8 cellular contexts compared by ENCODE assay signal in genomic region chr6:12012231-12012565, GRCh38. TPM values are rescaled to one million over a fixed set of nuclear protein-coding genes. Genes with fewer than 3 reads are reported as not detected.
A peak's percentile ranks its signal among the peaks of the same experiment; 100 is the strongest.
DNase-seq lines count a peak whose midpoint lies in the region; TF ChIP-seq lines count a peak whose summit lies in the region.

HIVEP1 (plus strand) TSS chr6:12012312; CDS start chr6:12015629, 3,317 bp downstream.

- no peaks in the 10 kb centered on the region for H3K27me3 ChIP-seq in MG63
- no peaks in the 10 kb centered on the region for H3K27me3 ChIP-seq in ascending aorta
- H3K27me3 ChIP-seq in hepatocyte = no peaks in the 10 kb centered on the region

- peak within 1 kb of the TSS; percentile 94 for H3K4me3 ChIP-seq in MG63
- H3K4me3 ChIP-seq in ascending aorta = peak within 1 kb of the TSS; percentile 85 to 97
- peak within 1 kb of the TSS; percentile 86 for H3K4me3 ChIP-seq in hepatocyte
- H3K4me3 ChIP-seq in retinal pigment epithelial cell (ENCODE audit: low read length) = peak within 1 kb of the TSS; percentile 86

- H3K9me3 ChIP-seq in MG63 = peaks cover 6% of the 10 kb centered on the region
- no peaks in the 10 kb centered on the region for H3K9me3 ChIP-seq in ascending aorta
- no peaks in the 10 kb centered on the region for H3K9me3 ChIP-seq in hepatocyte (ENCODE audit: low read depth)

- peaks cover 17% of the 10 kb centered on the region for H4K20me1 ChIP-seq in hepatocyte (ENCODE audit: insufficient read depth, poor library complexity, severe bottlenecking)

- peak; percentile 35 for DNase-seq in NCI-H2029 (lab: John Stamatoyannopoulos, UW)
- DNase-seq in NCI-H2029 treated with DMSO at 0.1 percent for 48 hours (lab: John Stamatoyannopoulos, UW) = no peak
- no peak for DNase-seq in MG63
- DNase-seq in ascending aorta (ENCODE audit: low spot score in 2 of 2) = peak in 1 of 2 donors; percentile 71
- peak; percentile 72 for DNase-seq in hepatocyte (ENCODE audit: low spot score)
- no peak for DNase-seq in retinal pigment epithelial cell (ENCODE audit: low read depth)
- no peak for DNase-seq in GM10266 (ENCODE audit: extremely low spot score)
- no peak for DNase-seq in T-helper 9 cell

- no peaks in the 10 kb centered on the region for H3K9me2 ChIP-seq in hepatocyte (replicated peaks; ENCODE audit: insufficient read depth)

- 0% methylated on average over 22 of the region's 46 CpGs for WGBS in hepatocyte (ENCODE audit: low lambda C conversion rate, missing lambda C conversion rate)

- H3K4me2 ChIP-seq in hepatocyte = peak within 1 kb of the TSS; percentile 77

- H2AFZ ChIP-seq in hepatocyte = no peak within 1 kb of the TSS

- H3K4me1 ChIP-seq in ascending aorta = peaks cover 6 to 12% of the 10 kb centered on the region in 2 donors
- peaks cover 18% of the 10 kb centered on the region for H3K4me1 ChIP-seq in hepatocyte (ENCODE audit: insufficient read depth)

- H3K27ac ChIP-seq in ascending aorta (peak within 1 kb of the TSS; percentile 98 to 99), hepatocyte (peak within 1 kb of the TSS; percentile 99)

- peaks cover 29% of the 10 kb centered on the region for H3K36me3 ChIP-seq in MG63
- H3K36me3 ChIP-seq in ascending aorta = peaks cover 0 to 8% of the 10 kb centered on the region in 2 donors
- no peaks in the 10 kb centered on the region for H3K36me3 ChIP-seq in hepatocyte (replicated peaks; ENCODE audit: insufficient read depth, low read depth)

- TF ChIP-seq CTCF in ascending aorta (IDR thresholded peaks at IDR 0.05) (no peak), hepatocyte (IDR thresholded peaks at IDR 0.05; ENCODE audit: poor library complexity) (no peak), retinal pigment epithelial cell (conservative IDR thresholded peaks at IDR 0.05; ENCODE audit: low read depth, low read length) (no peak), GM10266 (IDR thresholded peaks at IDR 0.05; ENCODE audit: control insufficient read depth, insufficient read depth, low read depth, missing control alignments) (no peak)

- intact Hi-C loops in ascending aorta (cut with DNase I) = loop anchor here (5.0 kb wide), 5 partner anchors 200 to 475 kb away; partner anchors contain the start of genes EDN1 and TMEM170B

- peaks cover 50% of the 10 kb centered on the region for H3K79me2 ChIP-seq in hepatocyte

RNA-seq across cellular contexts. Expression of gene HIVEP1, which starts in this region (rescaled TPM):
- 3.1 and 3.8 TPM in 2 replicates for total RNA-seq in MG63 (2014; rRNA removed; shearing (Covaris generic); ENCODE audit: low replicate concordance)
- total RNA-seq in ascending aorta = 31.7 TPM
- total RNA-seq in hepatocyte = 31.5 and 33.7 TPM in 2 replicates
- polyA plus RNA-seq in hepatocyte = 8.1 and 8.7 TPM in 2 replicates

Comparison
In these comparisons a context has a peak if more than half of its experiments do, and no peak if none do; other contexts are left out.
1. DNase-seq: peak in NCI-H2029 (single experiment) and hepatocyte (single experiment); none in NCI-H2029 treated with DMSO at 0.1 percent for 48 hours (single experiment), MG63 (single experiment), retinal pigment epithelial cell (single experiment), GM10266 (single experiment) and T-helper 9 cell (single experiment).
2. Peak in every context shown above with its lines, with median percentiles within 50 percentile points of each other: H3K4me3 ChIP-seq.